ENCODE assay signal across 8 cellular contexts in the genomic region with DNA sequence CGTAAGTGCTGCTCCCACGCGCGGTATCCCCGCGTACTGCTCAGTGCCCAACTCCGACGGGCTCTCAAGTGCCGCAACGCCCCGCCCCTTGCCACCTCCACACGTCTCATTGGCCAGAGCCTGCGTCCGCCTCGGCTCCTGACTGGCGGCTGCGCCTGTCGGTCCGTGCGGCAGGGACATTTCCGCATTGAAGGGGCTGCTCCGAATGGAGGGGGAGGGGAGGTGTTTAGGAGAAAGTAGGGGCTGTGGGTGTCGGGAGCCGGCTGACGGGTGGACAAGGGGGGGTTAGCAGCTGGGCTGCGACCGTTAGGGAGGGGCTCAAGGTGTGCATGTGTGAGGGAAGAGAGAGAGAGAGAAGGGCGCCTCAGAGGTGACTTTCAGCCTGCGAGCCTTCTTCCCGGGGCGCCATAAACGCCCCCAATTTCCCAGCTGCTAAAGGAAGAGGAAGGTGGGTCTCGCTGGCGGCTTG. TPM values are rescaled to one million over a fixed set of nuclear protein-coding genes. Genes with fewer than 3 reads are reported as not detected.
DNase-seq lines count a peak whose midpoint lies in the region; ATAC-seq and TF ChIP-seq lines count a peak whose summit lies in the region.

No MANE protein-coding gene starts in this region.

- H3K9me3 Mint-ChIP-seq in activated B cell treated with CpG ODN at 0.5 μM for 24 hours (no peaks in the 10 kb centered on the region), immature natural killer cell (no peaks in the 10 kb centered on the region)

- ATAC-seq in GM19023 (IDR thresholded peaks at IDR 0.05; ENCODE audit: unreplicated experiment) (peak; percentile 94), HG03196 (IDR thresholded peaks at IDR 0.05; ENCODE audit: unreplicated experiment) (peak; percentile 93), activated B cell treated with CpG ODN at 0.5 μM for 24 hours (ENCODE audit: low read depth) (peak; percentile 87)

- H3K4me1 Mint-ChIP-seq in activated B cell treated with CpG ODN at 0.5 μM for 24 hours (peaks cover 48% of the 10 kb centered on the region), immature natural killer cell (peaks cover 47 to 56% of the 10 kb centered on the region in 2 donors)

- H3K27ac Mint-ChIP-seq in activated B cell treated with CpG ODN at 0.5 μM for 24 hours, result peak overlapping the region; percentile 97
- peak overlapping the region; percentile 94 to 99 (median 97) for H3K27ac Mint-ChIP-seq in immature natural killer cell

- CTCF ChIA-PET in activated B cell treated with CpG ODN at 0.5 μM for 24 hours (lab: Charles Lee), result interaction anchor here (1.1 to 1.7 kb wide), 3 partner anchors 20 to 148 kb away, joined by 3 to 12 read pairs (median 4); no protein-coding TSS in a partner anchor

- intact Hi-C loops in activated B cell treated with CpG ODN at 0.5 μM for 24 hours (cut with micrococcal nuclease), result loop anchor here (1.0 to 10.0 kb wide), 11 partner anchors 20 to 1646 kb away; a partner anchor contains a TSS

- peak; percentile 90 for DNase-seq in AG09309 (ENCODE audit: low read depth)
- DNase-seq in NCI-H226, result peak; percentile 97
- DNase-seq in activated B cell treated with CpG ODN at 0.5 μM for 24 hours, result peak; percentile 93
- DNase-seq in caudate nucleus (lab: John Stamatoyannopoulos, UW), result peak; percentile 74 to 99 (median 97)
- peak; percentile 97 for DNase-seq in immature natural killer cell
- DNase-seq in smooth muscle cell of the brain vasculature (ENCODE audit: low read depth, low spot score), result peak; percentile 93

- H3K36me3 Mint-ChIP-seq in activated B cell treated with CpG ODN at 0.5 μM for 24 hours (ENCODE audit: low read depth) (peaks cover 14% of the 10 kb centered on the region), immature natural killer cell (no peaks in the 10 kb centered on the region)

- peak overlapping the region; percentile 97 for H3K4me3 ChIP-seq in AG09309 (ENCODE audit: control insufficient read depth, low read depth, low read length)

- H3K27me3 Mint-ChIP-seq in activated B cell treated with CpG ODN at 0.5 μM for 24 hours (peaks cover 2% of the 10 kb centered on the region), immature natural killer cell (ENCODE audit: low read depth in 3 of 3) (peaks cover 8 to 13% (median 9%) of the 10 kb centered on the region in 3 donors)

- TF ChIP-seq CTCF in AG09309 (IDR thresholded peaks at IDR 0.05; ENCODE audit: control insufficient read depth, insufficient read depth, low read depth, low read length, missing control alignments), result no peak
- no peak for TF ChIP-seq CTCF in activated B cell treated with CpG ODN at 0.5 μM for 24 hours (IDR thresholded peaks at IDR 0.05)

- H3K4me3 Mint-ChIP-seq in activated B cell treated with CpG ODN at 0.5 μM for 24 hours (peak overlapping the region; percentile 97), immature natural killer cell (peak overlapping the region; percentile 93 to 99 (median 97))

- POLR2A ChIA-PET in activated B cell treated with CpG ODN at 0.5 μM for 24 hours (lab: Charles Lee), result interaction anchor here (0.7 to 3.7 kb wide), 13 partner anchors 11 to 1766 kb away, joined by 3 to 39 read pairs (median 5); a partner anchor contains a TSS

- peak overlapping the region; percentile 94 for H3K27ac ChIP-seq in caudate nucleus (ENCODE audit: low read depth, low read length)

RNA-seq across cellular contexts. Expression of a gene that starts 0.9 kb away (rescaled TPM):
- total RNA-seq in activated B cell treated with CpG ODN at 0.5 μM for 24 hours, result 69.8 and 73.5 TPM in 2 replicates
- polyA plus RNA-seq in immature natural killer cell, result 100 to 1,000 TPM; 132 to 263 (median 151) TPM

Comparison
In these comparisons a context has a peak if more than half of its experiments do, and no peak if none do; other contexts are left out.
1. Peak in every context shown above with its lines: DNase-seq, ATAC-seq, H3K4me3 ChIP-seq and H3K27ac ChIP-seq.